Comparison of ENCODE assay signal across 10 cellular contexts in genomic region chrX:136166221-136166855, GRCh38. TPM values are rescaled to one million over a fixed set of nuclear protein-coding genes. Genes with fewer than 3 reads are reported as not detected.
DNase-seq lines count a peak whose midpoint lies in the region; ATAC-seq, FAIRE-seq and TF ChIP-seq lines count a peak whose summit lies in the region.
"Had no signal": no experiment of that assay in that cellular context is flagged by ENCODE, and none has a peak within 500 bp of the region (broad histone marks: within the 10 kb centered on the region; RNA-seq: fewer than 3 reads in every experiment).

No MANE protein-coding gene starts in this region.

- H3K27me3 ChIP-seq in PC-3 (ENCODE audit: low read length) (no peaks in the 10 kb centered on the region), pancreas (peaks cover 0 to 12% (median 4%) of the 10 kb centered on the region in 4 donors)

- no peaks in the 10 kb centered on the region for H3F3A ChIP-seq in PC-3 (ENCODE audit: low read length, unreplicated experiment)

- H3K27ac Mint-ChIP-seq in T-helper 17 cell, result no peak overlapping the region
- H3K27ac Mint-ChIP-seq in activated T-cell treated with anti-CD3 and anti-CD28 coated beads, Interleukin-2, amount 50 U/mL, for 24 hours, result no peak overlapping the region

- no peak overlapping the region for H3K4me3 Mint-ChIP-seq in T-helper 17 cell
- no peak overlapping the region for H3K4me3 Mint-ChIP-seq in activated T-cell treated with anti-CD3 and anti-CD28 coated beads, Interleukin-2, amount 50 U/mL, for 24 hours

- TF ChIP-seq CTCF in PC-3 (conservative IDR thresholded peaks at IDR 0.05; ENCODE audit: low read depth, low read length) (peak; percentile 66), fibroblast of pulmonary artery (IDR thresholded peaks at IDR 0.05; ENCODE audit: low read length, missing control alignments) (peak; percentile 47), pancreas (IDR thresholded peaks at IDR 0.05) (no peak)

- H2AFZ ChIP-seq in PC-3 (ENCODE audit: low read length), result 0 out of 2 replicates have a peak overlapping the region, but pooled peaks have one; percentile 31

- H3K9me2 ChIP-seq in PC-3 (replicated peaks; ENCODE audit: low read length), result no peaks in the 10 kb centered on the region

- H3K4me1 ChIP-seq in PC-3 (ENCODE audit: insufficient read depth, low read length) (peaks cover 34% of the 10 kb centered on the region), pancreas (no peaks in the 10 kb centered on the region)

- no peaks in the 10 kb centered on the region for H3K9me3 Mint-ChIP-seq in activated T-cell treated with anti-CD3 and anti-CD28 coated beads, Interleukin-2, amount 50 U/mL, for 24 hours

- H3K36me3 ChIP-seq in PC-3 (ENCODE audit: low read depth, low read length) (no peaks in the 10 kb centered on the region), pancreas (no peaks in the 10 kb centered on the region)

- H3K79me2 ChIP-seq in PC-3 (ENCODE audit: low read length), result peaks cover 12% of the 10 kb centered on the region; the same call in 1 of the 2 replicates

- DNase-seq in GM03348 (ENCODE audit: low spot score), result peak; percentile 39
- peak; percentile 61 for DNase-seq in PC-3
- peak; percentile 58 for DNase-seq in fibroblast of pulmonary artery (ENCODE audit: low read depth)
- no peak for DNase-seq in pancreas
- DNase-seq in T-helper 17 cell, result no peak
- no peak for DNase-seq in activated T-cell treated with anti-CD3 and anti-CD28 coated beads, Interleukin-2, amount 50 U/mL, for 24 hours
- DNase-seq: foreskin melanocyte, NCI-H526 treated with DMSO at 0.1 percent for 48 hours had no signal

- 52 to 60% methylated on average over 8 of the region's 8 CpGs for WGBS in pancreas, 2 donors

- peak overlapping the region; percentile 59; the same call in 1 of the 2 replicates for H3K4me2 ChIP-seq in PC-3 (ENCODE audit: low read length)

- H3K36me3 Mint-ChIP-seq in T-helper 17 cell (ENCODE audit: low read depth), result no peaks in the 10 kb centered on the region
- no peaks in the 10 kb centered on the region for H3K36me3 Mint-ChIP-seq in activated T-cell treated with anti-CD3 and anti-CD28 coated beads, Interleukin-2, amount 50 U/mL, for 24 hours (ENCODE audit: low read depth)

- CTCF ChIA-PET in PC-3 (lab: Charles Lee), result interaction anchor here (1.5 kb wide), 1 partner anchor 138 kb away, joined by 7 read pairs; no protein-coding TSS in a partner anchor

- 0 out of 2 replicates have a peak overlapping the region, but pooled peaks have one; percentile 14 for H3K9ac ChIP-seq in PC-3 (ENCODE audit: low read length)

- no peaks in the 10 kb centered on the region for H4K20me1 ChIP-seq in PC-3 (ENCODE audit: low read length)

- intact Hi-C loops in PC-3 (cut with micrococcal nuclease) (loop anchor here (1.0 to 2.0 kb wide), 3 partner anchors 34 to 102 kb away; no protein-coding TSS in a partner anchor), pancreas (cut with DNase I) (no loop called here)

- H3K27ac ChIP-seq in PC-3 (ENCODE audit: low read length), result peak overlapping the region; percentile 38
- H3K27ac ChIP-seq in pancreas, result no peak overlapping the region

- no peak for FAIRE-seq in pancreas (lab: Jason Lieb, UNC)

- no peaks in the 10 kb centered on the region for H3K27me3 Mint-ChIP-seq in T-helper 17 cell
- peaks cover 18% of the 10 kb centered on the region for H3K27me3 Mint-ChIP-seq in activated T-cell treated with anti-CD3 and anti-CD28 coated beads, Interleukin-2, amount 50 U/mL, for 24 hours

- peaks cover 6% of the 10 kb centered on the region for H3K4me1 Mint-ChIP-seq in T-helper 17 cell
- no peaks in the 10 kb centered on the region for H3K4me1 Mint-ChIP-seq in activated T-cell treated with anti-CD3 and anti-CD28 coated beads, Interleukin-2, amount 50 U/mL, for 24 hours (ENCODE audit: low read depth)

- no peak overlapping the region for H3K4me3 ChIP-seq in PC-3 (ENCODE audit: low read length)
- H3K4me3 ChIP-seq in fibroblast of pulmonary artery (replicated peaks; ENCODE audit: low read depth, low read length), result no peak overlapping the region
- no peak overlapping the region for H3K4me3 ChIP-seq in pancreas

- no TSS peak for BruUV-seq in PC-3 (replicated peaks; lab: Mats Ljungman, UMichigan)

- no peaks in the 10 kb centered on the region for H3K9me3 ChIP-seq in PC-3 (ENCODE audit: low read length)
- H3K9me3 ChIP-seq in pancreas, result no peaks in the 10 kb centered on the region
- H3K9me3 ChIP-seq in T-helper 17 cell (ENCODE audit: control insufficient read depth, low read length, poor library complexity, severe bottlenecking), result no peaks in the 10 kb centered on the region

- POLR2A ChIA-PET in PC-3 (lab: Charles Lee; ENCODE audit: unreplicated experiment), result no interaction called here

- peak; percentile 60 for ATAC-seq in PC-3
- peak in 3 of 4 donors; percentile 22 to 29 (median 22) for ATAC-seq in pancreas
- no peak for ATAC-seq in T-helper 17 cell
- ATAC-seq in HG03039 (IDR thresholded peaks at IDR 0.05; ENCODE audit: unreplicated experiment), result no peak
- ATAC-seq in HG02798 (IDR thresholded peaks at IDR 0.05; ENCODE audit: poor library complexity, unreplicated experiment), result no peak

RNA-seq across cellular contexts. Expression of gene FHL1, which starts 19.0 kb away (rescaled TPM):
- total RNA-seq in PC-3 (2014; rRNA removed), result 42.4 and 51.8 TPM in 2 replicates
- total RNA-seq in pancreas, result 10 to 100 TPM in 3 of 6 donors, 1 to 10 TPM in 3; 6.2 to 22.0 (median 10.4) TPM
- polyA plus RNA-seq in pancreas, result 10 to 100 TPM; 25.3 to 31.6 TPM
- 10 to 100 TPM; 29.1 to 61.3 TPM for total RNA-seq in T-helper 17 cell

Comparison
In these comparisons a context has a peak if more than half of its experiments do, and no peak if none do; other contexts are left out.
1. DNase-seq: peak in GM03348 (single experiment), PC-3 (single experiment) and fibroblast of pulmonary artery (single experiment); none in pancreas (0 of 6), T-helper 17 cell (0 of 3) and activated T-cell treated with anti-CD3 and anti-CD28 coated beads, Interleukin-2, amount 50 U/mL, for 24 hours (single experiment).
2. ATAC-seq: peak in PC-3 (single experiment) and pancreas (3 of 4); none in T-helper 17 cell (single experiment), HG03039 (single experiment) and HG02798 (single experiment).
3. CTCF ChIP-seq: peak in PC-3 (single experiment) and fibroblast of pulmonary artery (single experiment); none in pancreas (0 of 4).